ENCODE assay signal across 25 cellular contexts in the genomic region with DNA sequence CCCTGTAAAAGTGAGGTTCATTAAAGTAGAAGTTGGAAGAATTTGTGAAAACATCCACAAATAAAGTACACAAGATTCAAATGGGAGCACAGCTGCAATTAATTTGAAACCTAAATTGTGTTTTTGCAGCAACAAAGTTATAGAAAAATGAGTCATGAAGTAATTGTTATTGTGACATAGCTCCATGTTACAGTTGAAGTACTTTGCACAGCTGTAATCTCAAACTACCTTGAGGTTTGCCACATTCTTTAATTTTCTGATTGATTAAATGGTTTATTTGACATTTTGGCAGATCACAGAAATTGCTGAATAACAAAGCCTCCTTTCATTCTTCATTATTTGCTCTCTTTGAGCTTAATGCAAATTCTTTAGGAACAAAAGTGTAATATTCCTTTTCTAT.
"Had no signal": no experiment of that assay in that cellular context is flagged by ENCODE, and none has a peak within 500 bp of the region (broad histone marks: within the 10 kb centered on the region; RNA-seq: fewer than 3 reads in every experiment).

No MANE protein-coding gene starts in this region.

- H3K9ac ChIP-seq: neural progenitor cell had no signal

- H3K27me3 ChIP-seq: colonic mucosa, hepatocyte, neural progenitor cell, ovary, suprapubic skin, tibial artery, upper lobe of left lung, uterus had no signal

- H3K79me2 ChIP-seq: hepatocyte had no signal

- H3K27ac Mint-ChIP-seq: natural killer cell treated with Interleukin-12 subunit alpha and Interleukin-12 subunit beta and Interleukin-15 and Interleukin-18, amount 100 ng/mL, for 72 hours; neural progenitor cell; stimulated activated effector memory CD8-positive, alpha-beta T cell treated with anti-CD3 and anti-CD28 coated beads, Interleukin-12 subunit alpha, Interleukin-12 subunit beta, amount 100 ng/mL, for 72 hours had no signal

- H3K4me3 Mint-ChIP-seq: natural killer cell treated with Interleukin-12 subunit alpha and Interleukin-12 subunit beta and Interleukin-15 and Interleukin-18, amount 100 ng/mL, for 72 hours; neural progenitor cell; stimulated activated effector memory CD8-positive, alpha-beta T cell treated with anti-CD3 and anti-CD28 coated beads, Interleukin-12 subunit alpha, Interleukin-12 subunit beta, amount 100 ng/mL, for 72 hours had no signal

- H3K36me3 Mint-ChIP-seq: natural killer cell treated with Interleukin-12 subunit alpha and Interleukin-12 subunit beta and Interleukin-15 and Interleukin-18, amount 100 ng/mL, for 72 hours; neural progenitor cell; stimulated activated effector memory CD8-positive, alpha-beta T cell treated with anti-CD3 and anti-CD28 coated beads, Interleukin-12 subunit alpha, Interleukin-12 subunit beta, amount 100 ng/mL, for 72 hours had no signal

- DNase-seq: colonic mucosa; dermis blood vessel endothelial cell; foreskin fibroblast; kidney; left cardiac atrium; left ventricle myocardium inferior; lower lobe of right lung; mesenchymal stem cell; midbrain; nucleus accumbens; ovary; right cardiac atrium; stimulated activated CD4-positive, alpha-beta T cell treated with anti-CD3 and anti-CD28 coated beads, Interleukin-2, amount 100 ng/mL, for 48 hours; stimulated activated CD8-positive, alpha-beta memory T cell treated with anti-CD3 and anti-CD28 coated beads, Interleukin-4, amount 100 ng/mL, for 48 hours; stimulated activated naive CD8-positive, alpha-beta T cell treated with anti-CD3 and anti-CD28 coated beads, Interleukin-15, Interleukin-2, amounts not matched to agents 100 U/mL and 50 U/mL, for 24 hours; tibial artery; upper lobe of left lung; uterus had no signal

- FAIRE-seq: endothelial cell of umbilical vein, kidney had no signal

- H3K9me3 ChIP-seq: colonic mucosa, left ventricle myocardium inferior, lower lobe of right lung, ovary, suprapubic skin, tibial artery, upper lobe of left lung, uterus had no signal

- H3K9me3 Mint-ChIP-seq: neural progenitor cell had no signal

- H3K36me3 ChIP-seq: colonic mucosa, left ventricle myocardium inferior, lower lobe of right lung, neural progenitor cell, ovary, suprapubic skin, tibial artery, upper lobe of left lung, uterus had no signal

- H3K4me1 ChIP-seq: colonic mucosa, left ventricle myocardium inferior, suprapubic skin, tibial artery, upper lobe of left lung, uterus had no signal

- ATAC-seq: left cardiac atrium; lower lobe of right lung; natural killer cell treated with Interleukin-12 subunit alpha and Interleukin-12 subunit beta and Interleukin-15 and Interleukin-18, amount 100 ng/mL, for 72 hours; right cardiac atrium; stimulated activated effector memory CD8-positive, alpha-beta T cell treated with anti-CD3 and anti-CD28 coated beads, Interleukin-12 subunit alpha, Interleukin-12 subunit beta, amount 100 ng/mL, for 72 hours; stimulated activated naive CD8-positive, alpha-beta T cell treated with anti-CD3 and anti-CD28 coated beads, Interleukin-15, Interleukin-2, amounts not matched to agents 100 U/mL and 50 U/mL, for 24 hours had no signal

- H2AFZ ChIP-seq: hepatocyte, neural progenitor cell had no signal

- H3K4me3 ChIP-seq: colonic mucosa, hepatocyte, left ventricle myocardium inferior, lower lobe of right lung, neural progenitor cell, ovary, smooth muscle cell, suprapubic skin, tibial artery, upper lobe of left lung, uterus had no signal

- H3K27ac ChIP-seq: colonic mucosa, left ventricle myocardium inferior, lower lobe of right lung, neural progenitor cell, ovary, suprapubic skin, tibial artery, upper lobe of left lung, uterus had no signal

- H3K27me3 Mint-ChIP-seq: natural killer cell treated with Interleukin-12 subunit alpha and Interleukin-12 subunit beta and Interleukin-15 and Interleukin-18, amount 100 ng/mL, for 72 hours had no signal

- H3K4me1 Mint-ChIP-seq: stimulated activated effector memory CD8-positive, alpha-beta T cell treated with anti-CD3 and anti-CD28 coated beads, Interleukin-12 subunit alpha, Interleukin-12 subunit beta, amount 100 ng/mL, for 72 hours had no signal

- H3K4me2 ChIP-seq: hepatocyte, neural progenitor cell, smooth muscle cell had no signal
